Comparison of ENCODE assay signal across 8 cellular contexts in genomic region chr20:62120990-62121775, GRCh38. TPM values are rescaled to one million over a fixed set of nuclear protein-coding genes. Genes with fewer than 3 reads are reported as not detected.
A peak's percentile ranks its signal among the peaks of the same experiment; 100 is the strongest.
DNase-seq lines count a peak whose midpoint lies in the region; ATAC-seq, FAIRE-seq and TF ChIP-seq lines count a peak whose summit lies in the region.

No MANE protein-coding gene starts in this region.

- peak overlapping the region; percentile 77 for H3K9ac ChIP-seq in endothelial cell of umbilical vein (replicated peaks; ENCODE audit: extremely low read depth, insufficient read depth, low read length)

- H3K27me3 ChIP-seq in endothelial cell of umbilical vein (ENCODE audit: control insufficient read depth in 2 of 2, insufficient read depth in 2 of 2, low read length in 2 of 2), result peaks cover 9 to 17% of the 10 kb centered on the region in 2 experiments

- H3K36me3 ChIP-seq in endothelial cell of umbilical vein (ENCODE audit: control insufficient read depth in 2 of 2, extremely low read depth in 1 of 2, insufficient read depth in 2 of 2, low read length in 2 of 2), result peaks cover 3 to 11% of the 10 kb centered on the region in 2 experiments

- TF ChIP-seq CTCF in endothelial cell of umbilical vein (IDR thresholded peaks at IDR 0.05; ENCODE audit: extremely low read depth in 1 of 2, insufficient read depth in 1 of 2, low read depth in 1 of 2, low read length in 2 of 2) (no peak), natural killer cell (IDR thresholded peaks at IDR 0.05) (no peak)

- H3K4me3 ChIP-seq in endothelial cell of umbilical vein (replicated peaks in 1 of 3; ENCODE audit: insufficient read depth in 1 of 3, low read depth in 1 of 3, low read length in 3 of 3), result peak overlapping the region; percentile 68 to 75 (median 73)

- peaks cover 11% of the 10 kb centered on the region for H3K4me1 ChIP-seq in endothelial cell of umbilical vein (ENCODE audit: control insufficient read depth, extremely low read depth, insufficient read depth, low read length)

- peak overlapping the region; percentile 57 for H3K27ac ChIP-seq in endothelial cell of umbilical vein (ENCODE audit: insufficient read depth, low read depth, low read length)

- POLR2A ChIA-PET in endothelial cell of umbilical vein (lab: Charles Lee), result interaction anchor here (0.9 to 2.0 kb wide), 2 partner anchors 29 to 55 kb away, joined by 3 to 18 read pairs; partner anchors contain the start of gene TAF4

- H3K9me3 ChIP-seq in endothelial cell of umbilical vein (replicated peaks; ENCODE audit: control insufficient read depth, insufficient read depth, low read length), result no peaks in the 10 kb centered on the region

- intact Hi-C loops in Right ventricle myocardium inferior (cut with DNase I), result loop anchor here (2.0 kb wide), 1 partner anchor 54 kb away; no protein-coding TSS in a partner anchor
- intact Hi-C loops in left ventricle myocardium superior (cut with micrococcal nuclease), result loop anchor here (10.0 kb wide), 1 partner anchor 56 kb away; the partner anchor contains the start of gene TAF4
- intact Hi-C loops in endothelial cell of umbilical vein (cut with micrococcal nuclease), result loop anchor here (5.0 kb wide), 2 partner anchors 94 to 109 kb away; no protein-coding TSS in a partner anchor
- intact Hi-C loops in natural killer cell (cut with micrococcal nuclease), result loop anchor here (2.0 kb wide), 1 partner anchor 54 kb away; no protein-coding TSS in a partner anchor

- DNase-seq in Right ventricle myocardium inferior (ENCODE audit: missing footprints), result peak; percentile 80
- no peak for DNase-seq in left ventricle myocardium superior
- DNase-seq in SIG-M5 treated with dmso at 0.1 percent for 504 hours (lab: John Stamatoyannopoulos, UW; ENCODE audit: unreplicated experiment), result peak; percentile 81
- DNase-seq in endothelial cell of umbilical vein (ENCODE audit: low read depth, low spot score), result no peak
- no peak for DNase-seq in natural killer cell
- no peak for DNase-seq in NK-92 treated with Interleukin-12 subunit alpha and Interleukin-12 subunit beta, amount 100 ng/mL, for 24 hours (lab: John Stamatoyannopoulos, UW)
- DNase-seq in stimulated activated CD4-positive, alpha-beta T cell treated with anti-CD3 and anti-CD28 coated beads, Interleukin-4, amount 100 ng/mL, for 4 hours, result no peak

- BruUV-seq in endothelial cell of umbilical vein (replicated peaks; lab: Mats Ljungman, UMichigan), result TSS peak; percentile 12

- no peaks in the 10 kb centered on the region for H3K9me1 ChIP-seq in endothelial cell of umbilical vein (replicated peaks; ENCODE audit: control insufficient read depth, extremely low read depth, insufficient read depth, low read length)

- no peaks in the 10 kb centered on the region for H3K36me3 Mint-ChIP-seq in natural killer cell

- H4K20me1 ChIP-seq in endothelial cell of umbilical vein (replicated peaks; ENCODE audit: control insufficient read depth, extremely low read depth, insufficient read depth, low read length), result no peaks in the 10 kb centered on the region

- dilution Hi-C loops in endothelial cell of umbilical vein (cut with MboI; ENCODE audit: extremely low pct_ligation_motif_present, low sequenced_read_pairs), result no loop called here

- H3K4me1 Mint-ChIP-seq in natural killer cell, result peaks cover 21 to 43% of the 10 kb centered on the region in 2 donors

- no peaks in the 10 kb centered on the region for H3K9me3 Mint-ChIP-seq in natural killer cell

- peaks cover 16% of the 10 kb centered on the region for H3K79me2 ChIP-seq in endothelial cell of umbilical vein (ENCODE audit: control insufficient read depth, insufficient read depth, low read length)

- no peak for TF ChIP-seq POLR2A in endothelial cell of umbilical vein (IDR thresholded peaks at IDR 0.05; ENCODE audit: low read depth, low read length)

- ATAC-seq in Right ventricle myocardium inferior, result no peak
- ATAC-seq in left ventricle myocardium superior, result no peak
- peak; percentile 9 for ATAC-seq in HG02943 (IDR thresholded peaks at IDR 0.05; ENCODE audit: low read depth, unreplicated experiment)
- ATAC-seq in natural killer cell, result peak in 1 of 3 donors; percentile 0

- H3K27ac Mint-ChIP-seq in natural killer cell, result peak overlapping the region; percentile 81 to 86

- FAIRE-seq in endothelial cell of umbilical vein (lab: Jason Lieb, UNC), result peak; percentile 35

- peak overlapping the region; percentile 43 for H3K4me2 ChIP-seq in endothelial cell of umbilical vein (ENCODE audit: insufficient read depth, low read length)

- H3K4me3 Mint-ChIP-seq in natural killer cell, result peak overlapping the region; percentile 79

- CTCF ChIA-PET in endothelial cell of umbilical vein (lab: Charles Lee), result interaction anchor here (1.3 to 3.1 kb wide), 3 partner anchors 15 to 110 kb away, joined by 6 to 22 read pairs (median 10); no protein-coding TSS in a partner anchor

- H3K27me3 Mint-ChIP-seq in natural killer cell (ENCODE audit: low read depth in 2 of 2), result peaks cover 0 to 2% of the 10 kb centered on the region in 2 donors

- peak overlapping the region; percentile 91 for H2AFZ ChIP-seq in endothelial cell of umbilical vein (ENCODE audit: low read depth, low read length)

TF ChIP-seq in endothelial cell of umbilical vein, 7 proteins besides CTCF, POLR2A, EP300 and RAD21:
- TF ChIP-seq MYC (IDR thresholded peaks at IDR 0.05; ENCODE audit: low read depth, low read length) (no peak), EZH2 (IDR thresholded peaks at IDR 0.05; ENCODE audit: borderline replicate concordance, low read depth, low read length, severe bottlenecking) (no peak), JUN (IDR thresholded peaks at IDR 0.05; ENCODE audit: borderline replicate concordance, insufficient read depth, insufficient read length, low read depth) (no peak), MAX (IDR thresholded peaks at IDR 0.05; ENCODE audit: insufficient read depth, insufficient read length) (no peak), POLR2AphosphoS5 (IDR thresholded peaks at IDR 0.05; ENCODE audit: insufficient read depth, low read depth, low read length) (no peak), GATA2 (IDR thresholded peaks at IDR 0.05; ENCODE audit: insufficient read depth, insufficient read length, low read depth, low read length) (no peak), FOS (IDR thresholded peaks at IDR 0.05; ENCODE audit: borderline replicate concordance, insufficient read depth, low read length) (no peak)

RNA-seq across cellular contexts. Expression of gene LSM14B, which starts 1.1 kb away (rescaled TPM):
- 55.2 TPM for total RNA-seq in Right ventricle myocardium inferior
- 58.4 TPM for total RNA-seq in left ventricle myocardium superior
- total RNA-seq in endothelial cell of umbilical vein, result 31.1 and 34.0 TPM in 2 replicates
- 32.5 and 37.0 TPM in 2 replicates for polyA plus RNA-seq in endothelial cell of umbilical vein
- polyA plus RNA-seq in endothelial cell of umbilical vein (2011; cell fraction: cytosol; rRNA removed), result 25.5 and 28.8 TPM in 2 replicates
- polyA plus RNA-seq in endothelial cell of umbilical vein (2011; cell fraction: nucleus; rRNA removed), result 29.2 and 29.5 TPM in 2 replicates
- 25.4 and 25.9 TPM in 2 replicates for polyA plus RNA-seq in endothelial cell of umbilical vein (2012)
- 21.0 and 23.0 TPM in 2 replicates for polyA minus RNA-seq in endothelial cell of umbilical vein
- polyA minus RNA-seq in endothelial cell of umbilical vein (2011; cell fraction: cytosol; rRNA and poly(A)+ RNA removed), result 24.1 TPM
- 13.8 and 14.6 TPM in 2 replicates for polyA minus RNA-seq in endothelial cell of umbilical vein (2011; cell fraction: nucleus; rRNA and poly(A)+ RNA removed)
- total RNA-seq in natural killer cell, result 10 to 100 TPM; 41.1 to 56.2 (median 47.3) TPM

RNA-seq across cellular contexts. Expression of gene PSMA7, which starts 22.0 kb away (rescaled TPM):
- total RNA-seq in Right ventricle myocardium inferior (230 TPM), left ventricle myocardium superior (240 TPM), endothelial cell of umbilical vein (389 and 393 TPM in 2 replicates), natural killer cell (100 to 1,000 TPM; 154 to 177 (median 168) TPM)
- polyA plus RNA-seq in endothelial cell of umbilical vein, result 783 and 826 TPM in 2 replicates
- 661 and 723 TPM in 2 replicates for polyA plus RNA-seq in endothelial cell of umbilical vein (2011; cell fraction: cytosol; rRNA removed)
- polyA plus RNA-seq in endothelial cell of umbilical vein (2011; cell fraction: nucleus; rRNA removed), result 410 and 499 TPM in 2 replicates
- 438 and 526 TPM in 2 replicates for polyA plus RNA-seq in endothelial cell of umbilical vein (2012)
- polyA minus RNA-seq in endothelial cell of umbilical vein, result 230 and 251 TPM in 2 replicates
- polyA minus RNA-seq in endothelial cell of umbilical vein (2011; cell fraction: cytosol; rRNA and poly(A)+ RNA removed), result 190 TPM
- polyA minus RNA-seq in endothelial cell of umbilical vein (2011; cell fraction: nucleus; rRNA and poly(A)+ RNA removed), result 48.9 and 53.7 TPM in 2 replicates

RNA-seq across cellular contexts. Expression of gene SS18L1, which starts 22.4 kb away (rescaled TPM):
- total RNA-seq in Right ventricle myocardium inferior, result 7.8 TPM
- 10.7 TPM for total RNA-seq in left ventricle myocardium superior
- 21.7 and 22.1 TPM in 2 replicates for total RNA-seq in endothelial cell of umbilical vein
- polyA plus RNA-seq in endothelial cell of umbilical vein, result 15.4 and 21.0 TPM in 2 replicates
- 4.9 and 8.4 TPM in 2 replicates for polyA plus RNA-seq in endothelial cell of umbilical vein (2011; cell fraction: cytosol; rRNA removed)
- 40.5 and 40.6 TPM in 2 replicates for polyA plus RNA-seq in endothelial cell of umbilical vein (2011; cell fraction: nucleus; rRNA removed)
- polyA plus RNA-seq in endothelial cell of umbilical vein (2012), result 8.9 and 11.2 TPM in 2 replicates
- polyA minus RNA-seq in endothelial cell of umbilical vein, result 19.2 and 25.9 TPM in 2 replicates
- 14.1 TPM for polyA minus RNA-seq in endothelial cell of umbilical vein (2011; cell fraction: cytosol; rRNA and poly(A)+ RNA removed)
- polyA minus RNA-seq in endothelial cell of umbilical vein (2011; cell fraction: nucleus; rRNA and poly(A)+ RNA removed), result 21.9 and 33.6 TPM in 2 replicates
- total RNA-seq in natural killer cell, result 10 to 100 TPM; 19.1 to 26.0 (median 23.7) TPM

RNA-seq across cellular contexts. Expression of gene TAF4, which starts 55.5 kb away (rescaled TPM):
- total RNA-seq in Right ventricle myocardium inferior (10.7 TPM), left ventricle myocardium superior (11.2 TPM), endothelial cell of umbilical vein (15.2 and 19.5 TPM in 2 replicates), natural killer cell (10 to 100 TPM; 30.0 to 35.1 (median 30.3) TPM)
- polyA plus RNA-seq in endothelial cell of umbilical vein, result 5.8 and 6.1 TPM in 2 replicates
- 4.3 and 5.8 TPM in 2 replicates for polyA plus RNA-seq in endothelial cell of umbilical vein (2011; cell fraction: cytosol; rRNA removed)
- polyA plus RNA-seq in endothelial cell of umbilical vein (2011; cell fraction: nucleus; rRNA removed), result 11.8 and 18.9 TPM in 2 replicates
- 12.6 and 18.5 TPM in 2 replicates for polyA plus RNA-seq in endothelial cell of umbilical vein (2012)
- polyA minus RNA-seq in endothelial cell of umbilical vein, result 4.5 and 5.4 TPM in 2 replicates
- 39.3 TPM for polyA minus RNA-seq in endothelial cell of umbilical vein (2011; cell fraction: cytosol; rRNA and poly(A)+ RNA removed)
- 6.8 and 9.2 TPM in 2 replicates for polyA minus RNA-seq in endothelial cell of umbilical vein (2011; cell fraction: nucleus; rRNA and poly(A)+ RNA removed)

Comparison
In these comparisons a context has a peak if more than half of its experiments do, and no peak if none do; other contexts are left out.
1. DNase-seq: peak in Right ventricle myocardium inferior (single experiment) and SIG-M5 treated with dmso at 0.1 percent for 504 hours (single experiment); none in left ventricle myocardium superior (single experiment), endothelial cell of umbilical vein (single experiment), natural killer cell (single experiment), NK-92 treated with Interleukin-12 subunit alpha and Interleukin-12 subunit beta, amount 100 ng/mL, for 24 hours (single experiment) and stimulated activated CD4-positive, alpha-beta T cell treated with anti-CD3 and anti-CD28 coated beads, Interleukin-4, amount 100 ng/mL, for 4 hours (0 of 2).